Comparison of ENCODE assay signal across 11 cellular contexts in genomic region chr19:24059572-24060295, GRCh38.
"Had no signal": no experiment of that assay in that cellular context is flagged by ENCODE, and none has a peak within 500 bp of the region (broad histone marks: within the 10 kb centered on the region; RNA-seq: fewer than 3 reads in every experiment).

No MANE protein-coding gene starts in this region.

- H3K9me3 ChIP-seq: colonic mucosa, gastroesophageal sphincter, tibial artery had no signal

- H3K27me3 Mint-ChIP-seq: activated CD4-positive, alpha-beta memory T cell treated with anti-CD3 and anti-CD28 coated beads for 36 hours had no signal

- DNase-seq: activated gamma-delta T cell treated with Interleukin-2 at 50 U/mL for 16 hours; activated T-cell treated with anti-CD3 and anti-CD28 coated beads, Interleukin-2, amount 50 U/mL, for 48 hours; caudate nucleus; colonic mucosa; kidney; small intestine; T-helper 9 cell; tibial artery had no signal

- H3K27me3 ChIP-seq: colonic mucosa, gastroesophageal sphincter, tibial artery had no signal

- H3K4me1 ChIP-seq: colonic mucosa, gastroesophageal sphincter, tibial artery had no signal

- H3K4me3 ChIP-seq: colonic mucosa, gastroesophageal sphincter, tibial artery had no signal

- H3K4me3 Mint-ChIP-seq: activated CD4-positive, alpha-beta memory T cell treated with anti-CD3 and anti-CD28 coated beads for 36 hours had no signal

- H3K27ac ChIP-seq: colonic mucosa, gastroesophageal sphincter, tibial artery, VCaP had no signal

- H3K27ac Mint-ChIP-seq: activated CD4-positive, alpha-beta memory T cell treated with anti-CD3 and anti-CD28 coated beads for 36 hours had no signal

- H3K9me3 Mint-ChIP-seq: activated CD4-positive, alpha-beta memory T cell treated with anti-CD3 and anti-CD28 coated beads for 36 hours had no signal
